In genomic region chr1:113247805-113248204, GRCh38 we compare ENCODE assay signal across 1 cellular context.
TF ChIP-seq lines count a peak whose summit lies in the region.

No MANE protein-coding gene starts in this region.

TF ChIP-seq in GM23338, 12 proteins besides CTCF, POLR2A, EP300 and RAD21 (continued from another document):
- TF ChIP-seq, protein P1, sequence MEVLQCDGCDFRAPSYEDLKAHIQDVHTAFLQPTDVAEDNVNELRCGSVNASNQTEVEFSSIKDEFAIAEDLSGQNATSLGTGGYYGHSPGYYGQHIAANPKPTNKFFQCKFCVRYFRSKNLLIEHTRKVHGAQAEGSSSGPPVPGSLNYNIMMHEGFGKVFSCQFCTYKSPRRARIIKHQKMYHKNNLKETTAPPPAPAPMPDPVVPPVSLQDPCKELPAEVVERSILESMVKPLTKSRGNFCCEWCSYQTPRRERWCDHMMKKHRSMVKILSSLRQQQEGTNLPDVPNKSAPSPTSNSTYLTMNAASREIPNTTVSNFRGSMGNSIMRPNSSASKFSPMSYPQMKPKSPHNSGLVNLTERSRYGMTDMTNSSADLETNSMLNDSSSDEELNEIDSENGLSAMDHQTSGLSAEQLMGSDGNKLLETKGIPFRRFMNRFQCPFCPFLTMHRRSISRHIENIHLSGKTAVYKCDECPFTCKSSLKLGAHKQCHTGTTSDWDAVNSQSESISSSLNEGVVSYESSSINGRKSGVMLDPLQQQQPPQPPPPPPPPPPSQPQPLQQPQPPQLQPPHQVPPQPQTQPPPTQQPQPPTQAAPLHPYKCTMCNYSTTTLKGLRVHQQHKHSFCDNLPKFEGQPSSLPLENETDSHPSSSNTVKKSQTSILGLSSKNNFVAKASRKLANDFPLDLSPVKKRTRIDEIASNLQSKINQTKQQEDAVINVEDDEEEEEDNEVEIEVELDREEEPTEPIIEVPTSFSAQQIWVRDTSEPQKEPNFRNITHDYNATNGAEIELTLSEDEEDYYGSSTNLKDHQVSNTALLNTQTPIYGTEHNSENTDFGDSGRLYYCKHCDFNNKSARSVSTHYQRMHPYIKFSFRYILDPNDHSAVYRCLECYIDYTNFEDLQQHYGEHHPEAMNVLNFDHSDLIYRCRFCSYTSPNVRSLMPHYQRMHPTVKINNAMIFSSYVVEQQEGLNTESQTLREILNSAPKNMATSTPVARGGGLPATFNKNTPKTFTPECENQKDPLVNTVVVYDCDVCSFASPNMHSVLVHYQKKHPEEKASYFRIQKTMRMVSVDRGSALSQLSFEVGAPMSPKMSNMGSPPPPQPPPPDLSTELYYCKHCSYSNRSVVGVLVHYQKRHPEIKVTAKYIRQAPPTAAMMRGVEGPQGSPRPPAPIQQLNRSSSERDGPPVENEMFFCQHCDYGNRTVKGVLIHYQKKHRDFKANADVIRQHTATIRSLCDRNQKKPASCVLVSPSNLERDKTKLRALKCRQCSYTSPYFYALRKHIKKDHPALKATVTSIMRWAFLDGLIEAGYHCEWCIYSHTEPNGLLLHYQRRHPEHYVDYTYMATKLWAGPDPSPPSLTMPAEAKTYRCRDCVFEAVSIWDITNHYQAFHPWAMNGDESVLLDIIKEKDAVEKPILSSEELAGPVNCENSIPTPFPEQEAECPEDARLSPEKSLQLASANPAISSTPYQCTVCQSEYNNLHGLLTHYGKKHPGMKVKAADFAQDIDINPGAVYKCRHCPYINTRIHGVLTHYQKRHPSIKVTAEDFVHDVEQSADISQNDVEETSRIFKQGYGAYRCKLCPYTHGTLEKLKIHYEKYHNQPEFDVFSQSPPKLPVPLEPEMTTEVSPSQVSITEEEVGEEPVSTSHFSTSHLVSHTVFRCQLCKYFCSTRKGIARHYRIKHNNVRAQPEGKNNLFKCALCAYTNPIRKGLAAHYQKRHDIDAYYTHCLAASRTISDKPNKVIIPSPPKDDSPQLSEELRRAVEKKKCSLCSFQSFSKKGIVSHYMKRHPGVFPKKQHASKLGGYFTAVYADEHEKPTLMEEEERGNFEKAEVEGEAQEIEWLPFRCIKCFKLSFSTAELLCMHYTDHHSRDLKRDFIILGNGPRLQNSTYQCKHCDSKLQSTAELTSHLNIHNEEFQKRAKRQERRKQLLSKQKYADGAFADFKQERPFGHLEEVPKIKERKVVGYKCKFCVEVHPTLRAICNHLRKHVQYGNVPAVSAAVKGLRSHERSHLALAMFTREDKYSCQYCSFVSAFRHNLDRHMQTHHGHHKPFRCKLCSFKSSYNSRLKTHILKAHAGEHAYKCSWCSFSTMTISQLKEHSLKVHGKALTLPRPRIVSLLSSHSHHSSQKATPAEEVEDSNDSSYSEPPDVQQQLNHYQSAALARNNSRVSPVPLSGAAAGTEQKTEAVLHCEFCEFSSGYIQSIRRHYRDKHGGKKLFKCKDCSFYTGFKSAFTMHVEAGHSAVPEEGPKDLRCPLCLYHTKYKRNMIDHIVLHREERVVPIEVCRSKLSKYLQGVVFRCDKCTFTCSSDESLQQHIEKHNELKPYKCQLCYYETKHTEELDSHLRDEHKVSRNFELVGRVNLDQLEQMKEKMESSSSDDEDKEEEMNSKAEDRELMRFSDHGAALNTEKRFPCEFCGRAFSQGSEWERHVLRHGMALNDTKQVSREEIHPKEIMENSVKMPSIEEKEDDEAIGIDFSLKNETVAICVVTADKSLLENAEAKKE (CRISPR knock-in tag; IDR thresholded peaks at IDR 0.05) = no peak
- TF ChIP-seq, protein P2, sequence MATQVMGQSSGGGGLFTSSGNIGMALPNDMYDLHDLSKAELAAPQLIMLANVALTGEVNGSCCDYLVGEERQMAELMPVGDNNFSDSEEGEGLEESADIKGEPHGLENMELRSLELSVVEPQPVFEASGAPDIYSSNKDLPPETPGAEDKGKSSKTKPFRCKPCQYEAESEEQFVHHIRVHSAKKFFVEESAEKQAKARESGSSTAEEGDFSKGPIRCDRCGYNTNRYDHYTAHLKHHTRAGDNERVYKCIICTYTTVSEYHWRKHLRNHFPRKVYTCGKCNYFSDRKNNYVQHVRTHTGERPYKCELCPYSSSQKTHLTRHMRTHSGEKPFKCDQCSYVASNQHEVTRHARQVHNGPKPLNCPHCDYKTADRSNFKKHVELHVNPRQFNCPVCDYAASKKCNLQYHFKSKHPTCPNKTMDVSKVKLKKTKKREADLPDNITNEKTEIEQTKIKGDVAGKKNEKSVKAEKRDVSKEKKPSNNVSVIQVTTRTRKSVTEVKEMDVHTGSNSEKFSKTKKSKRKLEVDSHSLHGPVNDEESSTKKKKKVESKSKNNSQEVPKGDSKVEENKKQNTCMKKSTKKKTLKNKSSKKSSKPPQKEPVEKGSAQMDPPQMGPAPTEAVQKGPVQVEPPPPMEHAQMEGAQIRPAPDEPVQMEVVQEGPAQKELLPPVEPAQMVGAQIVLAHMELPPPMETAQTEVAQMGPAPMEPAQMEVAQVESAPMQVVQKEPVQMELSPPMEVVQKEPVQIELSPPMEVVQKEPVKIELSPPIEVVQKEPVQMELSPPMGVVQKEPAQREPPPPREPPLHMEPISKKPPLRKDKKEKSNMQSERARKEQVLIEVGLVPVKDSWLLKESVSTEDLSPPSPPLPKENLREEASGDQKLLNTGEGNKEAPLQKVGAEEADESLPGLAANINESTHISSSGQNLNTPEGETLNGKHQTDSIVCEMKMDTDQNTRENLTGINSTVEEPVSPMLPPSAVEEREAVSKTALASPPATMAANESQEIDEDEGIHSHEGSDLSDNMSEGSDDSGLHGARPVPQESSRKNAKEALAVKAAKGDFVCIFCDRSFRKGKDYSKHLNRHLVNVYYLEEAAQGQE (IDR thresholded peaks at IDR 0.05; ENCODE audit: unreplicated experiment) = no peak
- no peak for TF ChIP-seq EZH2phosphoT487 (IDR thresholded peaks at IDR 0.05; ENCODE audit: unreplicated experiment)
- no peak for TF ChIP-seq ZNF331 (CRISPR knock-in tag; IDR thresholded peaks at IDR 0.05; ENCODE audit: low read depth)
